ENCODE assay signal across 11 cellular contexts in the genomic region with DNA sequence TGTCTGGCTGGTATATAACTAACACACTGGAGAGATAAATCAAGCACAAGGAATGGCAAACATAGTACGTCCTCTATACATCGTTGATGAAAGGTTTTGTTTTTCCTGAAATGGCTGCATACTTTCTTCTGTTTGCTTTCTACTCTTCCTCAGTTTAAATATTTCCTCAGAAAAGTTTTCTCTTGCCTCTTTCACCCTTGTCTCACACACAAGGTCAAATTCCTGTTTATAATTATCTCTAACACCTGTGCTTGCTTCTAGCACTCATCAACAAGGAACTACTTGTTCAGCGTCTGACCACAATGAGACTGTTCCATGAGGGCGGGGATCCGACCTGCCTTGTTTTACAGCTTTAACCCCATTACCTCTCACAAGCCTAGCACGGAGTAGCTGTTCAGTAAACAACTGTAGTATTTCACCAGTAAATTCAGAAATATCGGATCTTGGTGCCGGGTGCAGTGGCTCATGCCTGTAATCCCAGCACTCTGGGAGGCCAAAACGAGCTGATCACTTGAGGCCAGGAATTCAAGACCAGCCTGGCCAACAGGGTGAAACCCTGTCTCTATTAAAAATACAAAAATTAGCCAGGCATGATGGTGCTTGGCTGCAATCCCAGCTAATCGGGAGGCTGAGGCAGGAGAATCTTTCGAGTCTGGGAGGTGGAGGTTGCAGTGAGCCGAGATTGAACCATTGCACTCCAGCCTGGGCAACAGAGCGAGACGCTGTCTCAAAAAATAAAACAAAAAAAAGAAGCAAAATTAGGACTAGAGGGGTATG. TPM values are rescaled to one million over a fixed set of nuclear protein-coding genes. Genes with fewer than 3 reads are reported as not detected.
DNase-seq lines count a peak whose midpoint lies in the region; ATAC-seq, FAIRE-seq and TF ChIP-seq lines count a peak whose summit lies in the region.
"Had no signal": no experiment of that assay in that cellular context is flagged by ENCODE, and none has a peak within 500 bp of the region (broad histone marks: within the 10 kb centered on the region; RNA-seq: fewer than 3 reads in every experiment).

No MANE protein-coding gene starts in this region.

- H3K36me3 ChIP-seq in IMR-90 (ENCODE audit: control insufficient read depth, insufficient read depth, low read length) (no peaks in the 10 kb centered on the region), RWPE2 (ENCODE audit: low read depth) (peaks cover 7% of the 10 kb centered on the region), keratinocyte (ENCODE audit: control insufficient read depth in 2 of 2, extremely low read depth in 1 of 2, insufficient read depth in 2 of 2, low read length in 2 of 2) (no peaks in the 10 kb centered on the region), small intestine (ENCODE audit: control insufficient read depth in 2 of 2, insufficient read depth in 2 of 2, low read length in 2 of 2) (no peaks in the 10 kb centered on the region)

- POLR2A ChIA-PET in IMR-90 (lab: Charles Lee; ENCODE audit: unreplicated experiment): no interaction called here

- no peak overlapping the region for H3K4me3 Mint-ChIP-seq in stimulated activated memory B cell treated with anti-CD40 and anti-IgM and Interleukin-4, amounts not matched to agents 10 μg/mL and 1 μg/mL and 100 μg/mL, for 72 hours

- H3K79me2 ChIP-seq in keratinocyte (ENCODE audit: control insufficient read depth, insufficient read depth, low read length): no peaks in the 10 kb centered on the region

- no peaks in the 10 kb centered on the region for H3K9me3 ChIP-seq in IMR-90 (ENCODE audit: control insufficient read depth, insufficient read depth, low read length)
- no peaks in the 10 kb centered on the region for H3K9me3 ChIP-seq in RWPE2 (ENCODE audit: severe bottlenecking)
- H3K9me3 ChIP-seq in keratinocyte (ENCODE audit: control insufficient read depth, low read depth, low read length): no peaks in the 10 kb centered on the region
- H3K9me3 ChIP-seq in small intestine (ENCODE audit: control insufficient read depth, low read depth): no peaks in the 10 kb centered on the region

- DNase-seq in IMR-90 (no peak), RWPE2 (ENCODE audit: low spot score) (no peak), keratinocyte (ENCODE audit: low read depth, low spot score) (no peak), small intestine (peak; percentile 96), amygdala (lab: John Stamatoyannopoulos, UW) (no peak), mesenteric fat pad (ENCODE audit: low spot score) (no peak)
- DNase-seq: NCI-H1105; stimulated activated naive CD4-positive, alpha-beta T cell had no signal

- H3K4me1 Mint-ChIP-seq in stimulated activated memory B cell treated with anti-CD40 and anti-IgM and Interleukin-4, amounts not matched to agents 10 μg/mL and 1 μg/mL and 100 μg/mL, for 72 hours: no peaks in the 10 kb centered on the region

- dilution Hi-C loops in IMR-90 (cut with HindIII; ENCODE audit: low sequenced_read_pairs, unreplicated experiment): no loop called here
- dilution Hi-C loops in keratinocyte (cut with MboI; ENCODE audit: extremely low pct_ligation_motif_present, low sequenced_read_pairs): no loop called here

- H3K79me1 ChIP-seq in IMR-90 (ENCODE audit: low read depth in 1 of 2, low read length in 2 of 2): no peaks in the 10 kb centered on the region

- H3K4ac ChIP-seq in IMR-90 (ENCODE audit: low read depth, low read length): no peak overlapping the region

- no peak overlapping the region for H2AFZ ChIP-seq in IMR-90 (replicated peaks; ENCODE audit: low read length, poor library complexity)
- H2AFZ ChIP-seq in keratinocyte (ENCODE audit: control insufficient read depth, low read length): no peak overlapping the region

- H3K27me3 ChIP-seq in IMR-90 (ENCODE audit: control insufficient read depth, insufficient read depth, low read length): no peaks in the 10 kb centered on the region
- H3K27me3 ChIP-seq in RWPE2 (ENCODE audit: insufficient read depth, poor library complexity, severe bottlenecking): no peaks in the 10 kb centered on the region
- no peaks in the 10 kb centered on the region for H3K27me3 ChIP-seq in keratinocyte (ENCODE audit: control insufficient read depth, extremely low read depth, insufficient read depth, low read length)
- no peaks in the 10 kb centered on the region for H3K27me3 ChIP-seq in small intestine (ENCODE audit: control insufficient read depth in 2 of 2, insufficient read depth in 2 of 2, low read length in 2 of 2)

- 0 out of 2 replicates have a peak overlapping the region, but pooled peaks have one; percentile 19 for H2BK120ac ChIP-seq in IMR-90 (ENCODE audit: low read depth, low read length)

- H4K5ac ChIP-seq in IMR-90 (ENCODE audit: low read depth, low read length): no peak overlapping the region

- no peaks in the 10 kb centered on the region for H3K9me3 Mint-ChIP-seq in stimulated activated memory B cell treated with anti-CD40 and anti-IgM and Interleukin-4, amounts not matched to agents 10 μg/mL and 1 μg/mL and 100 μg/mL, for 72 hours

- H3K27me3 Mint-ChIP-seq in stimulated activated memory B cell treated with anti-CD40 and anti-IgM and Interleukin-4, amounts not matched to agents 10 μg/mL and 1 μg/mL and 100 μg/mL, for 72 hours: no peaks in the 10 kb centered on the region

- FAIRE-seq in keratinocyte (lab: Jason Lieb, UNC) (no peak), small intestine (lab: Jason Lieb, UNC) (no peak)

- H4K91ac ChIP-seq in IMR-90 (ENCODE audit: insufficient read depth, low read depth, low read length): no peak overlapping the region

- no peak for TF ChIP-seq POLR2A in IMR-90 (IDR thresholded peaks at IDR 0.05; ENCODE audit: low read depth, low read length)

- H3K14ac ChIP-seq in IMR-90 (replicated peaks; ENCODE audit: low read depth, low read length): no peak overlapping the region

- peaks cover 7% of the 10 kb centered on the region for H3K9me1 ChIP-seq in IMR-90 (ENCODE audit: insufficient read depth, low read length)
- peaks cover 7% of the 10 kb centered on the region for H3K9me1 ChIP-seq in keratinocyte (ENCODE audit: control insufficient read depth, extremely low read depth, insufficient read depth, low read length)

- TF ChIP-seq RAD21 in IMR-90 (IDR thresholded peaks at IDR 0.05; ENCODE audit: low read length): no peak

- H3K9ac ChIP-seq in IMR-90 (ENCODE audit: low read depth, low read length) (no peak overlapping the region), keratinocyte (ENCODE audit: control insufficient read depth, extremely low read depth, insufficient read depth, low read length) (no peak overlapping the region)

- CTCF ChIA-PET in IMR-90 (lab: Yijun Ruan, JAX): interaction anchor here (1.3 kb wide), 1 partner anchor 14 kb away, joined by 3 read pairs; no protein-coding TSS in a partner anchor

- H3K4me3 ChIP-seq in IMR-90 (ENCODE audit: insufficient read depth, low read depth, low read length) (no peak overlapping the region), RWPE2 (ENCODE audit: severe bottlenecking) (no peak overlapping the region), keratinocyte (ENCODE audit: control insufficient read depth in 2 of 3, extremely low read depth in 1 of 3, insufficient read depth in 2 of 3, low read depth in 1 of 3, low read length in 3 of 3) (no peak overlapping the region), small intestine (ENCODE audit: low read depth in 1 of 2, low read length in 2 of 2) (no peak overlapping the region)

- H4K20me1 ChIP-seq in IMR-90 (ENCODE audit: insufficient read depth, low read length) (no peaks in the 10 kb centered on the region), keratinocyte (ENCODE audit: control insufficient read depth, extremely low read depth, insufficient read depth, low read length) (no peaks in the 10 kb centered on the region)

- ATAC-seq in IMR-90 (ENCODE audit: low read depth): no peak
- ATAC-seq in RWPE2 (ENCODE audit: low read depth): no peak
- ATAC-seq in GM19324 (IDR thresholded peaks at IDR 0.05; ENCODE audit: low FRiP score, unreplicated experiment): no peak
- no peak for ATAC-seq in stimulated activated memory B cell treated with anti-CD40 and anti-IgM and Interleukin-4, amounts not matched to agents 10 μg/mL and 1 μg/mL and 100 μg/mL, for 72 hours

- intact Hi-C loops in IMR-90 (cut with micrococcal nuclease): no loop called here

- no peak overlapping the region for H3K27ac Mint-ChIP-seq in stimulated activated memory B cell treated with anti-CD40 and anti-IgM and Interleukin-4, amounts not matched to agents 10 μg/mL and 1 μg/mL and 100 μg/mL, for 72 hours

- H3K18ac ChIP-seq in IMR-90 (ENCODE audit: low read depth, low read length): no peak overlapping the region

- no peak for TF ChIP-seq CTCF in IMR-90 (conservative IDR thresholded peaks at IDR 0.05; ENCODE audit: low read depth, low read length)
- TF ChIP-seq CTCF in RWPE2 (IDR thresholded peaks at IDR 0.05; ENCODE audit: poor library complexity, severe bottlenecking): no peak
- TF ChIP-seq CTCF in keratinocyte (optimal IDR thresholded peaks at IDR 0.05 in 1 of 3, IDR thresholded peaks at IDR 0.05 in 1 of 3, conservative IDR thresholded peaks at IDR 0.05 in 1 of 3; ENCODE audit: extremely low read depth in 1 of 3, insufficient read depth in 2 of 3, low read length in 3 of 3): no peak

- H2BK15ac ChIP-seq in IMR-90 (ENCODE audit: low read depth, low read length): no peak overlapping the region

- BruUV-seq in IMR-90 (replicated peaks; lab: Mats Ljungman, UMichigan): no TSS peak

- no peak overlapping the region for H3K23ac ChIP-seq in IMR-90 (ENCODE audit: low read depth, low read length)

- H2AK5ac ChIP-seq in IMR-90 (ENCODE audit: low read depth, low read length): no peak overlapping the region; the same call in 1 of the 2 replicates

- no peak overlapping the region for H3K27ac ChIP-seq in IMR-90 (ENCODE audit: insufficient read depth, low read length)
- peak overlapping the region; percentile 17 for H3K27ac ChIP-seq in RWPE2 (ENCODE audit: poor library complexity, severe bottlenecking)
- H3K27ac ChIP-seq in keratinocyte (ENCODE audit: control insufficient read depth, insufficient read depth, low read length): peak overlapping the region; percentile 41
- peak overlapping the region; percentile 55 to 73 for H3K27ac ChIP-seq in small intestine (ENCODE audit: low read depth in 1 of 2, low read length in 1 of 2)

- H3K56ac ChIP-seq in IMR-90 (ENCODE audit: extremely low read depth, insufficient read depth, low read length): no peak overlapping the region

- no peak overlapping the region for H2BK5ac ChIP-seq in IMR-90 (ENCODE audit: low read depth, low read length, poor library complexity, severe bottlenecking)

- in situ Hi-C loops in IMR-90 (cut with MboI; ENCODE audit: low sequenced_read_pairs): no loop called here

- H2BK20ac ChIP-seq in IMR-90 (ENCODE audit: low read depth, low read length): no peak overlapping the region; the same call in 1 of the 2 replicates

- WGBS in IMR-90 (ENCODE audit: extremely low coverage in 2 of 2, insufficient read length in 1 of 2), 2 experiments: 90% methylated on average over 6 of the region's 14 CpGs; no CpG with 5 or more reads in 1 of the 2 experiments
- 25 to 59% (median 45%) methylated on average over 14 of the region's 14 CpGs for WGBS in small intestine, 3 donors

- no peaks in the 10 kb centered on the region for H3K36me3 Mint-ChIP-seq in stimulated activated memory B cell treated with anti-CD40 and anti-IgM and Interleukin-4, amounts not matched to agents 10 μg/mL and 1 μg/mL and 100 μg/mL, for 72 hours

- no peak overlapping the region for H4K8ac ChIP-seq in IMR-90 (ENCODE audit: low read depth in 2 of 2, low read length in 2 of 2)

- H3K4me2 ChIP-seq in IMR-90 (ENCODE audit: low read depth, low read length): no peak overlapping the region
- peak overlapping the region; percentile 52 for H3K4me2 ChIP-seq in keratinocyte (ENCODE audit: control insufficient read depth, extremely low read depth, insufficient read depth, low read depth, low read length)

- peaks cover 7% of the 10 kb centered on the region for H3K4me1 ChIP-seq in IMR-90 (ENCODE audit: control insufficient read depth, insufficient read depth, low read length)
- H3K4me1 ChIP-seq in RWPE2 (ENCODE audit: insufficient read depth, poor library complexity, severe bottlenecking): peaks cover 8% of the 10 kb centered on the region
- peaks cover 19% of the 10 kb centered on the region for H3K4me1 ChIP-seq in keratinocyte (ENCODE audit: control insufficient read depth, extremely low read depth, insufficient read depth, low read length)
- H3K4me1 ChIP-seq in small intestine (ENCODE audit: control insufficient read depth in 2 of 2, insufficient read depth in 1 of 2, low read depth in 1 of 2, low read length in 1 of 2): peaks cover 0 to 3% of the 10 kb centered on the region in 2 donors

- no peak overlapping the region for H2AK9ac ChIP-seq in IMR-90 (replicated peaks; ENCODE audit: low read depth, low read length, poor library complexity)

RNA-seq across cellular contexts. Expression of a gene that starts 37.0 kb away (rescaled TPM):
- 0.28 and 0.36 TPM in 2 replicates for total RNA-seq in IMR-90 (2012; rRNA removed)
- 0.10 and 0.14 TPM in 2 replicates for polyA plus RNA-seq in IMR-90 (2012; rRNA removed)
- 0.03 TPM in 2 replicates for polyA plus RNA-seq in IMR-90 (2012; cell fraction: cytosol; rRNA removed)
- polyA plus RNA-seq in IMR-90 (2012; cell fraction: nucleus; rRNA removed; ENCODE audit: low replicate concordance): 0.46 and 0.58 TPM in 2 replicates
- 1.1 to 1.9 TPM (median 1.8 TPM) in 3 replicates for polyA plus RNA-seq in keratinocyte
- 0.76 TPM for polyA plus RNA-seq in keratinocyte (2011; ENCODE audit: low read depth)
- polyA plus RNA-seq in keratinocyte (2011; cell fraction: cytosol; rRNA removed): 0.60 and 0.69 TPM in 2 replicates
- polyA plus RNA-seq in keratinocyte (2011; cell fraction: nucleus; rRNA removed): 5.9 and 6.4 TPM in 2 replicates
- polyA plus RNA-seq in keratinocyte (2012; ENCODE audit: low replicate concordance): 0.91 and 1.5 TPM in 2 replicates
- polyA minus RNA-seq in keratinocyte: 3.9 to 8.4 TPM (median 8.1 TPM) in 3 replicates
- polyA minus RNA-seq in keratinocyte (2011; cell fraction: cytosol; rRNA and poly(A)+ RNA removed): 0.96 TPM
- polyA minus RNA-seq in keratinocyte (2011; cell fraction: nucleus; rRNA and poly(A)+ RNA removed): 4.2 and 7.4 TPM in 2 replicates
- polyA plus RNA-seq in small intestine: 1 to 10 TPM; 2.3 to 6.0 (median 3.0) TPM
- 0.64 TPM for total RNA-seq in mesenteric fat pad

RNA-seq across cellular contexts. Expression of a gene that starts 42.8 kb away (rescaled TPM):
- 1.4 and 2.0 TPM in 2 replicates for total RNA-seq in IMR-90 (2012; rRNA removed)
- 4.7 and 5.9 TPM in 2 replicates for polyA plus RNA-seq in IMR-90 (2012; rRNA removed)
- polyA plus RNA-seq in IMR-90 (2012; cell fraction: cytosol; rRNA removed): 5.6 and 18.2 TPM in 2 replicates
- polyA plus RNA-seq in IMR-90 (2012; cell fraction: nucleus; rRNA removed; ENCODE audit: low replicate concordance): 4.1 and 7.9 TPM in 2 replicates
- 0.59 to 3.1 TPM (median 1.1 TPM) in 3 replicates for polyA plus RNA-seq in keratinocyte
- polyA plus RNA-seq in keratinocyte (2011; ENCODE audit: low read depth): 1.3 TPM
- polyA plus RNA-seq in keratinocyte (2011; cell fraction: cytosol; rRNA removed): 0.47 and 0.83 TPM in 2 replicates
- 2.0 and 3.3 TPM in 2 replicates for polyA plus RNA-seq in keratinocyte (2011; cell fraction: nucleus; rRNA removed)
- polyA plus RNA-seq in keratinocyte (2012; ENCODE audit: low replicate concordance): 0.63 and 1.9 TPM in 2 replicates
- polyA minus RNA-seq in keratinocyte: 0.89 to 3.5 TPM (median 1.3 TPM) in 3 replicates
- 2.7 TPM for polyA minus RNA-seq in keratinocyte (2011; cell fraction: cytosol; rRNA and poly(A)+ RNA removed)
- 2.5 and 4.5 TPM in 2 replicates for polyA minus RNA-seq in keratinocyte (2011; cell fraction: nucleus; rRNA and poly(A)+ RNA removed)
- polyA plus RNA-seq in small intestine: 1 to 10 TPM in 1 of 3 donors, under 1 TPM in 2; 0.22 to 3.4 (median 0.27) TPM
- 10.7 TPM for total RNA-seq in mesenteric fat pad
- total RNA-seq: T-helper 2 cell treated with Interferon-gamma antibody and Interleukin-4, amounts not matched to agents 100 ng/mL and 5 ng/mL, for 36 hours had no signal
